Comparison of ENCODE assay signal across 1 cellular context in genomic region chr15:62173215-62173614, GRCh38.
TF ChIP-seq lines count a peak whose summit lies in the region.

No MANE protein-coding gene starts in this region.

TF ChIP-seq in GM23338, 12 proteins besides CTCF, POLR2A, EP300 and RAD21 (continued from another document):
- no peak for TF ChIP-seq ZNF462 (CRISPR knock-in tag; IDR thresholded peaks at IDR 0.05)
